Comparison of ENCODE assay signal across 1 cellular context in the genomic region with DNA sequence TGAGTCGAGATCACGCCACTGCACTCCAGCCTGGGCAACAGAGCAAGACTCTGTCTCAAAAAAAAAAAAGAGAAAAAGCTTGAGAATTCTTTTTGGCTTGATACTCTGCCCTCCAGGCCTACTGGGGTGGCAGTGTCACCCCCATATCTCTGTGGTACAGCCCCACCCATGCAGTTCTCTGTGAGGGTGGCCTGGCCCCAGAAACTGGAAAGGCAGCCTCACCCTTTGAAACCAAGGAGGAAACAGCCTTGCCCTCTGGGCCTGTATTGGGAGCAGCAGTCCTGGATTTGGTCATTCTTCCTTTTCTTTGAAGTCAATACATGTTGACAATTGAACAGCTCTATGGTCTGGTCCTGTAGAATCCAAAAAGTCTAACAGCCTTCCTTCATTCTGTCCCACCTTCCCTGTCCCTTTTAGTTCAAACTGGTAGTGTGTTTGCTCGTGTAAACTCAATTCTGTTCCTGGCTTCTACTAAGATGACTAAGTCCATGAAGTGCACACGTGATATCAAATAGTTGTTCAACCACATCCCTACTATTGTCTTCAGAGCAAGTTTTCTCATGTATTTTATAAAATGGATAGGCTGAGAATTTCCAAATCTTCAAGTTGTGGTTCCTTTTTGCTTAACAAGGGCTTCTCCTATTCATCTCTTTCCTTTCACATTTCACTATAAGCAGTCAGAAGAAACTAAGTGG.
TF ChIP-seq lines count a peak whose summit lies in the region.

No MANE protein-coding gene starts in this region.

TF ChIP-seq in K562, 482 proteins besides CTCF, POLR2A, EP300 and RAD21:
- TF ChIP-seq FOXA1 (IDR thresholded peaks at IDR 0.05; ENCODE audit: borderline replicate concordance), result no peak
- no peak for TF ChIP-seq ZNF507 (tag; conservative IDR thresholded peaks at IDR 0.05)
- TF ChIP-seq TRIM24 (IDR thresholded peaks at IDR 0.05), result no peak
- TF ChIP-seq ZNF584 (CRISPR knock-in tag; IDR thresholded peaks at IDR 0.05; ENCODE audit: low read depth), result no peak
- TF ChIP-seq ZNF197 (CRISPR knock-in tag; IDR thresholded peaks at IDR 0.05; ENCODE audit: low read depth), result no peak
- TF ChIP-seq, protein P1, sequence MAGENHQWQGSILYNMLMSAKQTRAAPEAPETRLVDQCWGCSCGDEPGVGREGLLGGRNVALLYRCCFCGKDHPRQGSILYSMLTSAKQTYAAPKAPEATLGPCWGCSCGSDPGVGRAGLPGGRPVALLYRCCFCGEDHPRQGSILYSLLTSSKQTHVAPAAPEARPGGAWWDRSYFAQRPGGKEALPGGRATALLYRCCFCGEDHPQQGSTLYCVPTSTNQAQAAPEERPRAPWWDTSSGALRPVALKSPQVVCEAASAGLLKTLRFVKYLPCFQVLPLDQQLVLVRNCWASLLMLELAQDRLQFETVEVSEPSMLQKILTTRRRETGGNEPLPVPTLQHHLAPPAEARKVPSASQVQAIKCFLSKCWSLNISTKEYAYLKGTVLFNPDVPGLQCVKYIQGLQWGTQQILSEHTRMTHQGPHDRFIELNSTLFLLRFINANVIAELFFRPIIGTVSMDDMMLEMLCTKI (IDR thresholded peaks at IDR 0.05; ENCODE audit: partially characterized antibody), result no peak
- TF ChIP-seq FOXP1 (CRISPR knock-in tag; IDR thresholded peaks at IDR 0.05), result no peak
- TF ChIP-seq SMAD2 (IDR thresholded peaks at IDR 0.05; ENCODE audit: low read depth, low read length), result no peak
- no peak for TF ChIP-seq ZNF589 (CRISPR knock-in tag; IDR thresholded peaks at IDR 0.05; ENCODE audit: low read depth)
- TF ChIP-seq ZNF24 (IDR thresholded peaks at IDR 0.05), result no peak
- TF ChIP-seq, protein P2, sequence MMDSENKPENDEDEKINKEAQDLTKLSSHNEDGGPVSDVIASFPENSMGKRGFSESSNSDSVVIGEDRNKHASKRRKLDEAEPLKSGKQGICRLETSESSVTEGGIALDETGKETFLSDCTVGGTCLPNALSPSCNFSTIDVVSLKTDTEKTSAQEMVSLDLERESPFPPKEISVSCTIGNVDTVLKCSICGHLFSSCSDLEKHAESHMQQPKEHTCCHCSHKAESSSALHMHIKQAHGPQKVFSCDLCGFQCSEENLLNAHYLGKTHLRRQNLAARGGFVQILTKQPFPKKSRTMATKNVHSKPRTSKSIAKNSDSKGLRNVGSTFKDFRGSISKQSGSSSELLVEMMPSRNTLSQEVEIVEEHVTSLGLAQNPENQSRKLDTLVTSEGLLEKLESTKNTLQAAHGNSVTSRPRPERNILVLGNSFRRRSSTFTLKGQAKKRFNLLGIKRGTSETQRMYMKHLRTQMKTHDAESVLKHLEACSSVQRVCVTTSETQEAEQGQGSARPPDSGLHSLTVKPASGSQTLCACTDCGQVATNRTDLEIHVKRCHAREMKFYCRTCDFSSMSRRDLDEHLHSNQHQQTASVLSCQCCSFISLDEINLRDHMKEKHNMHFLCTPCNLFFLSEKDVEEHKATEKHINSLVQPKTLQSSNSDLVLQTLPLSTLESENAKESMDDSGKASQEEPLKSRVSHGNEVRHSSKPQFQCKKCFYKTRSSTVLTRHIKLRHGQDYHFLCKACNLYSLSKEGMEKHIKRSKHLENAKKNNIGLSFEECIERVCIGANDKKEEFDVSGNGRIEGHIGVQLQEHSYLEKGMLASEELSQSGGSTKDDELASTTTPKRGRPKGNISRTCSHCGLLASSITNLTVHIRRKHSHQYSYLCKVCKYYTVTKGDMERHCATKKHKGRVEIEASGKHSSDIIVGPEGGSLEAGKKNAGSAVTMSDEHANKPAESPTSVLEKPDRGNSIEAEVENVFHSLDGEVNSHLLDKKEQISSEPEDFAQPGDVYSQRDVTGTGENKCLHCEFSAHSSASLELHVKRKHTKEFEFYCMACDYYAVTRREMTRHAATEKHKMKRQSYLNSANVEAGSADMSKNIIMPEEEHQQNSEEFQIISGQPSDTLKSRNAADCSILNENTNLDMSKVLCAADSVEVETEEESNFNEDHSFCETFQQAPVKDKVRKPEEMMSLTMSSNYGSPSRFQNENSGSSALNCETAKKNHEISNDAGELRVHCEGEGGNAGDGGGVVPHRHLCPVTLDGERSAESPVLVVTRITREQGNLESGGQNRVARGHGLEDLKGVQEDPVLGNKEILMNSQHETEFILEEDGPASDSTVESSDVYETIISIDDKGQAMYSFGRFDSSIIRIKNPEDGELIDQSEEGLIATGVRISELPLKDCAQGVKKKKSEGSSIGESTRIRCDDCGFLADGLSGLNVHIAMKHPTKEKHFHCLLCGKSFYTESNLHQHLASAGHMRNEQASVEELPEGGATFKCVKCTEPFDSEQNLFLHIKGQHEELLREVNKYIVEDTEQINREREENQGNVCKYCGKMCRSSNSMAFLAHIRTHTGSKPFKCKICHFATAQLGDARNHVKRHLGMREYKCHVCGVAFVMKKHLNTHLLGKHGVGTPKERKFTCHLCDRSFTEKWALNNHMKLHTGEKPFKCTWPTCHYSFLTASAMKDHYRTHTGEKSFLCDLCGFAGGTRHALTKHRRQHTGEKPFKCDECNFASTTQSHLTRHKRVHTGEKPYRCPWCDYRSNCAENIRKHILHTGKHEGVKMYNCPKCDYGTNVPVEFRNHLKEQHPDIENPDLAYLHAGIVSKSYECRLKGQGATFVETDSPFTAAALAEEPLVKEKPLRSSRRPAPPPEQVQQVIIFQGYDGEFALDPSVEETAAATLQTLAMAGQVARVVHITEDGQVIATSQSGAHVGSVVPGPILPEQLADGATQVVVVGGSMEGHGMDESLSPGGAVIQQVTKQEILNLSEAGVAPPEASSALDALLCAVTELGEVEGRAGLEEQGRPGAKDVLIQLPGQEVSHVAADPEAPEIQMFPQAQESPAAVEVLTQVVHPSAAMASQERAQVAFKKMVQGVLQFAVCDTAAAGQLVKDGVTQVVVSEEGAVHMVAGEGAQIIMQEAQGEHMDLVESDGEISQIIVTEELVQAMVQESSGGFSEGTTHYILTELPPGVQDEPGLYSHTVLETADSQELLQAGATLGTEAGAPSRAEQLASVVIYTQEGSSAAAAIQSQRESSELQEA (IDR thresholded peaks at IDR 0.05; ENCODE audit: low read depth), result no peak
- no peak for TF ChIP-seq PHB (CRISPR knock-in tag; IDR thresholded peaks at IDR 0.05)
- no peak for TF ChIP-seq CBFA2T2 (conservative IDR thresholded peaks at IDR 0.05)
- TF ChIP-seq ZNF347 (CRISPR knock-in tag; IDR thresholded peaks at IDR 0.05; ENCODE audit: low read depth), result no peak
- no peak for TF ChIP-seq TGIF2 (CRISPR knock-in tag; IDR thresholded peaks at IDR 0.05)
- no peak for TF ChIP-seq FOXK2 (conservative IDR thresholded peaks at IDR 0.05 in 1 of 2, IDR thresholded peaks at IDR 0.05 in 1 of 2; ENCODE audit: low read depth in 2 of 2)
